1 cellular context compared by ENCODE assay signal in genomic region chr3:45055411-45056143, GRCh38.
TF ChIP-seq lines count a peak whose summit lies in the region.

No MANE protein-coding gene starts in this region.

TF ChIP-seq in K562, 482 proteins besides CTCF, POLR2A, EP300 and RAD21 (continued from another document and continues in another):
- TF ChIP-seq ATF6 (CRISPR knock-in tag; IDR thresholded peaks at IDR 0.05) (no peak), ZNF655 (CRISPR knock-in tag; IDR thresholded peaks at IDR 0.05) (no peak), SOX6 (IDR thresholded peaks at IDR 0.05) (0 out of 2 replicates have a peak, but pooled peaks have one; percentile 12), CTBP1 (IDR thresholded peaks at IDR 0.05; ENCODE audit: borderline replicate concordance) (no peak), PCBP1 (IDR thresholded peaks at IDR 0.05; ENCODE audit: low read depth, low read length, poor library complexity, severe bottlenecking) (no peak), RBM34 (IDR thresholded peaks at IDR 0.05; ENCODE audit: borderline replicate concordance, insufficient read depth, low read length) (no peak), HES1 (IDR thresholded peaks at IDR 0.05; ENCODE audit: low read depth) (no peak), MCM3 (IDR thresholded peaks at IDR 0.05) (no peak), ZNF586 (CRISPR knock-in tag; conservative IDR thresholded peaks at IDR 0.05) (no peak), ZZZ3 (IDR thresholded peaks at IDR 0.05) (no peak), KDM1A (IDR thresholded peaks at IDR 0.05) (no peak), FOXO4 (CRISPR knock-in tag; IDR thresholded peaks at IDR 0.05) (no peak), SUPT5H (IDR thresholded peaks at IDR 0.05) (no peak), ZSCAN32 (CRISPR knock-in tag; IDR thresholded peaks at IDR 0.05) (no peak), PTTG1 (tag; IDR thresholded peaks at IDR 0.05; ENCODE audit: low read depth) (no peak; the same call in 1 of the 2 replicates), ETV1 (tag; conservative IDR thresholded peaks at IDR 0.05; ENCODE audit: low read depth) (peak; percentile 28; the same call in 1 of the 2 replicates), SMAD3 (CRISPR knock-in tag; conservative IDR thresholded peaks at IDR 0.05) (no peak), FOS (IDR thresholded peaks at IDR 0.05; ENCODE audit: extremely low read depth, insufficient read length) (no peak), DMBX1 (CRISPR knock-in tag; IDR thresholded peaks at IDR 0.05; ENCODE audit: borderline replicate concordance) (peak; percentile 42; the same call in 1 of the 2 replicates), SLC30A9 (CRISPR knock-in tag; IDR thresholded peaks at IDR 0.05) (no peak), ZNF583 (CRISPR knock-in tag; IDR thresholded peaks at IDR 0.05) (no peak), ELK1 (CRISPR knock-in tag; IDR thresholded peaks at IDR 0.05) (no peak), PRMT5 (CRISPR knock-in tag; IDR thresholded peaks at IDR 0.05) (no peak), CREB3L1 (IDR thresholded peaks at IDR 0.05; ENCODE audit: borderline replicate concordance, low read depth) (no peak), TAF9B (IDR thresholded peaks at IDR 0.05; ENCODE audit: partially characterized antibody) (no peak), E2F3 (CRISPR knock-in tag; IDR thresholded peaks at IDR 0.05) (no peak), ZNF512 (tag; IDR thresholded peaks at IDR 0.05) (no peak), TRIM24 (IDR thresholded peaks at IDR 0.05) (no peak), HDAC3 (IDR thresholded peaks at IDR 0.05; ENCODE audit: borderline replicate concordance, partially characterized antibody) (no peak), U2AF2 (optimal IDR thresholded peaks at IDR 0.05; ENCODE audit: low read depth, low read length) (no peak), ZNF140 (CRISPR knock-in tag; IDR thresholded peaks at IDR 0.05) (no peak), IRF2 (CRISPR knock-in tag; IDR thresholded peaks at IDR 0.05) (no peak), XRCC3 (IDR thresholded peaks at IDR 0.05) (no peak), CBX5 (IDR thresholded peaks at IDR 0.05; ENCODE audit: borderline replicate concordance, low read depth) (no peak), SPI1 (IDR thresholded peaks at IDR 0.05; ENCODE audit: borderline replicate concordance, low read depth, low read length) (no peak), SFPQ (IDR thresholded peaks at IDR 0.05; ENCODE audit: low read depth, low read length) (no peak), SMARCB1 (IDR thresholded peaks at IDR 0.05; ENCODE audit: insufficient read length, low read depth) (no peak), STAG1 (CRISPR knock-in tag; IDR thresholded peaks at IDR 0.05; ENCODE audit: borderline replicate concordance) (no peak), ZNF444 (CRISPR knock-in tag; IDR thresholded peaks at IDR 0.05) (no peak), NR3C1 (CRISPR knock-in tag; IDR thresholded peaks at IDR 0.05) (no peak), ATF2 (CRISPR knock-in tag; IDR thresholded peaks at IDR 0.05) (no peak), NCOR1 (IDR thresholded peaks at IDR 0.05) (no peak), TEAD2 (tag; IDR thresholded peaks at IDR 0.05) (no peak), ZNF77 (CRISPR knock-in tag; IDR thresholded peaks at IDR 0.05) (no peak), SMAD2 (IDR thresholded peaks at IDR 0.05; ENCODE audit: low read depth, low read length) (no peak), SMAD4 (CRISPR knock-in tag; conservative IDR thresholded peaks at IDR 0.05) (0 out of 2 replicates have a peak, but pooled peaks have one; percentile 36)
- TF ChIP-seq, protein P1, sequence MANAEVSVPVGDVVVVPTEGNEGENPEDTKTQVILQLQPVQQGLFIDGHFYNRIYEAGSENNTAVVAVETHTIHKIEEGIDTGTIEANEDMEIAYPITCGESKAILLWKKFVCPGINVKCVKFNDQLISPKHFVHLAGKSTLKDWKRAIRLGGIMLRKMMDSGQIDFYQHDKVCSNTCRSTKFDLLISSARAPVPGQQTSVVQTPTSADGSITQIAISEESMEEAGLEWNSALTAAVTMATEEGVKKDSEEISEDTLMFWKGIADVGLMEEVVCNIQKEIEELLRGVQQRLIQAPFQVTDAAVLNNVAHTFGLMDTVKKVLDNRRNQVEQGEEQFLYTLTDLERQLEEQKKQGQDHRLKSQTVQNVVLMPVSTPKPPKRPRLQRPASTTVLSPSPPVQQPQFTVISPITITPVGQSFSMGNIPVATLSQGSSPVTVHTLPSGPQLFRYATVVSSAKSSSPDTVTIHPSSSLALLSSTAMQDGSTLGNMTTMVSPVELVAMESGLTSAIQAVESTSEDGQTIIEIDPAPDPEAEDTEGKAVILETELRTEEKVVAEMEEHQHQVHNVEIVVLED (CRISPR knock-in tag; IDR thresholded peaks at IDR 0.05) = no peak
- TF ChIP-seq, protein P2, sequence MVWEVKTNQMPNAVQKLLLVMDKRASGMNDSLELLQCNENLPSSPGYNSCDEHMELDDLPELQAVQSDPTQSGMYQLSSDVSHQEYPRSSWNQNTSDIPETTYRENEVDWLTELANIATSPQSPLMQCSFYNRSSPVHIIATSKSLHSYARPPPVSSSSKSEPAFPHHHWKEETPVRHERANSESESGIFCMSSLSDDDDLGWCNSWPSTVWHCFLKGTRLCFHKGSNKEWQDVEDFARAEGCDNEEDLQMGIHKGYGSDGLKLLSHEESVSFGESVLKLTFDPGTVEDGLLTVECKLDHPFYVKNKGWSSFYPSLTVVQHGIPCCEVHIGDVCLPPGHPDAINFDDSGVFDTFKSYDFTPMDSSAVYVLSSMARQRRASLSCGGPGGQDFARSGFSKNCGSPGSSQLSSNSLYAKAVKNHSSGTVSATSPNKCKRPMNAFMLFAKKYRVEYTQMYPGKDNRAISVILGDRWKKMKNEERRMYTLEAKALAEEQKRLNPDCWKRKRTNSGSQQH (CRISPR knock-in tag; IDR thresholded peaks at IDR 0.05) = no peak
- TF ChIP-seq, protein P3, sequence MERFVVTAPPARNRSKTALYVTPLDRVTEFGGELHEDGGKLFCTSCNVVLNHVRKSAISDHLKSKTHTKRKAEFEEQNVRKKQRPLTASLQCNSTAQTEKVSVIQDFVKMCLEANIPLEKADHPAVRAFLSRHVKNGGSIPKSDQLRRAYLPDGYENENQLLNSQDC (CRISPR knock-in tag; IDR thresholded peaks at IDR 0.05) = no peak
- TF ChIP-seq, protein P4, sequence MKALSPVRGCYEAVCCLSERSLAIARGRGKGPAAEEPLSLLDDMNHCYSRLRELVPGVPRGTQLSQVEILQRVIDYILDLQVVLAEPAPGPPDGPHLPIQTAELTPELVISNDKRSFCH (CRISPR knock-in tag; IDR thresholded peaks at IDR 0.05) = no peak
- TF ChIP-seq, protein P4 (tag; IDR thresholded peaks at IDR 0.05) = peak; percentile 68
